In genomic region chr19:50477751-50478515, GRCh38 we compare ENCODE assay signal across 13 cellular contexts. TPM values are rescaled to one million over a fixed set of nuclear protein-coding genes. Genes with fewer than 3 reads are reported as not detected.
DNase-seq lines count a peak whose midpoint lies in the region; ATAC-seq and TF ChIP-seq lines count a peak whose summit lies in the region.
"Had no signal": no experiment of that assay in that cellular context is flagged by ENCODE, and none has a peak within 500 bp of the region (broad histone marks: within the 10 kb centered on the region; RNA-seq: fewer than 3 reads in every experiment).

No MANE protein-coding gene starts in this region.

- H3K79me2 ChIP-seq in DND-41 (ENCODE audit: insufficient read depth, low read length) (peaks cover 10% of the 10 kb centered on the region; the same call in 1 of the 2 replicates), parathyroid adenoma (peaks cover 24% of the 10 kb centered on the region)

- H3K4me2 ChIP-seq in DND-41 (ENCODE audit: insufficient read depth, low read length) (peak overlapping the region; percentile 52; the same call in 1 of the 2 replicates), parathyroid adenoma (ENCODE audit: low read length) (peak overlapping the region; percentile 90)

- peaks cover 66% of the 10 kb centered on the region for H3K36me3 Mint-ChIP-seq in dendritic cell treated with granulocyte-macrophage colony-stimulating factor and Interleukin-4, amounts not matched to agents 40 ng/mL and 50 ng/mL, for 4 days (ENCODE audit: low read depth)

- peak overlapping the region; percentile 88 for H3K27ac Mint-ChIP-seq in dendritic cell treated with granulocyte-macrophage colony-stimulating factor and Interleukin-4, amounts not matched to agents 40 ng/mL and 50 ng/mL, for 4 days

- H3K36me3 ChIP-seq in DND-41 (ENCODE audit: insufficient read depth, low read length) (peaks cover 4% of the 10 kb centered on the region; the same call in 1 of the 2 replicates), parathyroid adenoma (ENCODE audit: control insufficient read depth, insufficient read depth, low read length) (no peaks in the 10 kb centered on the region)

- no peak for TF ChIP-seq CTCF in DND-41 (IDR thresholded peaks at IDR 0.05; ENCODE audit: borderline replicate concordance, extremely low read depth, low read length, poor library complexity, severe bottlenecking)
- TF ChIP-seq CTCF in LNCaP clone FGC (IDR thresholded peaks at IDR 0.05; ENCODE audit: control insufficient read depth, extremely low read depth, insufficient read depth): no peak
- TF ChIP-seq CTCF in parathyroid adenoma (IDR thresholded peaks at IDR 0.05): no peak

- DNase-seq in DND-41: no peak
- DNase-seq in LNCaP clone FGC (ENCODE audit: low read depth): no peak
- no peak for DNase-seq in left colon
- no peak for DNase-seq in inferior parietal cortex (ENCODE audit: extremely low spot score)
- DNase-seq in hepatic stellate cell (ENCODE audit: low spot score): no peak
- DNase-seq: colonic mucosa, NCI-H2081 treated with DMSO at 0.1 percent for 48 hours had no signal

- H3K9ac ChIP-seq in DND-41 (ENCODE audit: low read depth, low read length): no peak overlapping the region
- no peak overlapping the region for H3K9ac ChIP-seq in parathyroid adenoma

- H3K4me3 ChIP-seq in DND-41 (ENCODE audit: low read depth in 1 of 2, low read length in 2 of 2): 0 out of 4 replicates have a peak overlapping the region, but pooled peaks of 1 of the 2 experiments have one; percentile 64
- H3K4me3 ChIP-seq in LNCaP clone FGC (ENCODE audit: low read depth, low read length): peak overlapping the region; percentile 80
- H3K4me3 ChIP-seq in parathyroid adenoma (ENCODE audit: low read depth, low read length): no peak overlapping the region

- no peaks in the 10 kb centered on the region for H3K9me3 Mint-ChIP-seq in dendritic cell treated with granulocyte-macrophage colony-stimulating factor and Interleukin-4, amounts not matched to agents 40 ng/mL and 50 ng/mL, for 4 days

- peak overlapping the region; percentile 93 for H3K4me3 Mint-ChIP-seq in dendritic cell treated with granulocyte-macrophage colony-stimulating factor and Interleukin-4, amounts not matched to agents 40 ng/mL and 50 ng/mL, for 4 days

- peaks cover 5% of the 10 kb centered on the region for H3K27me3 Mint-ChIP-seq in dendritic cell treated with granulocyte-macrophage colony-stimulating factor and Interleukin-4, amounts not matched to agents 40 ng/mL and 50 ng/mL, for 4 days

- H3K4me1 ChIP-seq in DND-41 (ENCODE audit: insufficient read depth, low read length) (peaks cover 14% of the 10 kb centered on the region), parathyroid adenoma (peaks cover 11% of the 10 kb centered on the region)

- no peak overlapping the region for H3K27ac ChIP-seq in DND-41 (ENCODE audit: low read length)
- H3K27ac ChIP-seq in parathyroid adenoma: no peak overlapping the region
- H3K27ac ChIP-seq: colonic mucosa, neutrophil had no signal

- intact Hi-C loops in dendritic cell treated with granulocyte-macrophage colony-stimulating factor and Interleukin-4, amounts not matched to agents 40 ng/mL and 50 ng/mL, for 4 days (cut with micrococcal nuclease): no loop called here
- intact Hi-C loops in left colon (cut with DNase I, micrococcal nuclease): no loop called here

- no peaks in the 10 kb centered on the region for H4K20me1 ChIP-seq in DND-41 (ENCODE audit: insufficient read depth, low read length)

- H3K4me1 Mint-ChIP-seq in dendritic cell treated with granulocyte-macrophage colony-stimulating factor and Interleukin-4, amounts not matched to agents 40 ng/mL and 50 ng/mL, for 4 days (ENCODE audit: low read depth): peaks cover 20% of the 10 kb centered on the region

- H3K27me3 ChIP-seq in DND-41 (ENCODE audit: insufficient read depth, low read length, poor library complexity) (no peaks in the 10 kb centered on the region), parathyroid adenoma (ENCODE audit: control insufficient read depth, insufficient read depth, low read length) (no peaks in the 10 kb centered on the region)
- H3K27me3 ChIP-seq: colonic mucosa, neutrophil had no signal

- H2AFZ ChIP-seq in DND-41 (ENCODE audit: low read depth, low read length) (no peak overlapping the region), parathyroid adenoma (no peak overlapping the region)

- no peaks in the 10 kb centered on the region for H3K9me3 ChIP-seq in DND-41 (ENCODE audit: insufficient read depth, low read length, severe bottlenecking)
- H3K9me3 ChIP-seq in parathyroid adenoma (ENCODE audit: control insufficient read depth, low read length): no peaks in the 10 kb centered on the region
- H3K9me3 ChIP-seq: colonic mucosa, neutrophil had no signal

- ATAC-seq in DND-41 (ENCODE audit: insufficient read depth, low read depth) (no peak), GM18858 (IDR thresholded peaks at IDR 0.05; ENCODE audit: unreplicated experiment) (no peak), left colon (no peak)

RNA-seq across cellular contexts. Expression of gene GARIN5A, which starts 1.3 kb away (rescaled TPM):
- 1 to 10 TPM; 1.5 to 3.1 TPM for total RNA-seq in left colon

RNA-seq across cellular contexts. Expression of gene EMC10, which starts 1.6 kb away (rescaled TPM):
- total RNA-seq in left colon: 100 to 1,000 TPM; 125 to 132 TPM

RNA-seq across cellular contexts. Expression of gene JOSD2, which starts 33.1 kb away (rescaled TPM):
- total RNA-seq in left colon: 10 to 100 TPM; 32.7 to 35.6 TPM

RNA-seq across cellular contexts. Expression of gene ASPDH, which starts 35.8 kb away (rescaled TPM):
- total RNA-seq in left colon: not detected
- total RNA-seq: activated CD8-positive, alpha-beta memory T cell treated with anti-CD3 and anti-CD28 coated beads for 36 hours; colonic mucosa; Daoy had no signal

RNA-seq across cellular contexts. Expression of gene MYBPC2, which starts 45.2 kb away (rescaled TPM):
- total RNA-seq in left colon: under 1 TPM in 1 of 2 donors, not detected in 1; 0.06 TPM
- total RNA-seq: colonic mucosa, Daoy had no signal
